ENCODE assay signal across 8 cellular contexts in the genomic region with DNA sequence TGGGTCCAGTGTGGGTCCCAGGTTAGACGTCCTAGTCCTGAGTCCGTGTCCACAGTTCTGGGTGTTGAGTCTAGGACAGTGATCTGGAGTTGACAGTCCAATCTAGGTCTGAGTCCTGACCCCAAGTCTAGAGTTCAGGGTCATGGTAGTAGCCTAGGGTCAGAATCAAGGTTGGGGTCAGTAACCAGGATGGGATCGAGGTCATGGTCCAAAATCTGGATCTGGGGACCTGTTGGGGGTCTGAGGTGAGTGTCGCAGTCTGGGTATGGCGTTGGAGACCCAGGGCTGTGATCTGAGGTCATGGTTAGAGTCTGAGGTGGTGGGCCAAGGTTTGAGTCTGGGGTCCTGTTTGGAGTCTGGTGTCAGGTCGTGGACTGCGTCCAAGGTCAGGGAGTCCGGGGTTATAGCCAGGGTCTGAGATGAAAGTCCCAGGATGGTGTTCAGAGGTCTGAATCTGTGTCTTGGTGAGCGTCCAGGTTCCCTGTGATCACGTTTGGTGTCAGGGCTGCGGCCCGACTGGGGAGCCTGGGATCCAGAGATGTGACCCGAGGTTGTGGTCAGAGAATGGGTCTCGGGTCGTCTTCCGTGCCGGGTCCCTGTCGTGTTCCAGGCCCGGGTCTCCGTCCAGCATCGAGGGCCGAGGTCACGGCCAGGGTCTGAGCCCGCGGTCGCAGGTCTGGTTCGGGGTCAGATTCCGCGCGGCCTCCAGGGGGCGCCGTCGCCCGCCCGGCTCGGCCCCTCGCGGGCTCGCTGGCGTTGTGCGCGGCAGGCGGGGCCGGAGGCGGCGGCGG. TPM values are rescaled to one million over a fixed set of nuclear protein-coding genes. Genes with fewer than 3 reads are reported as not detected.
DNase-seq lines count a peak whose midpoint lies in the region; ATAC-seq and TF ChIP-seq lines count a peak whose summit lies in the region.

No MANE protein-coding gene starts in this region.

- H3K4ac ChIP-seq in neuronal stem cell (ENCODE audit: low read length) = no peak overlapping the region

- H3K4me1 ChIP-seq in Peyer's patch = peaks cover 15 to 62% (median 46%) of the 10 kb centered on the region in 4 donors
- H3K4me1 ChIP-seq in foreskin keratinocyte = peaks cover 35% of the 10 kb centered on the region
- H3K4me1 ChIP-seq in neuronal stem cell (ENCODE audit: control insufficient read depth in 2 of 2, insufficient read depth in 1 of 2, low read depth in 1 of 2, low read length in 2 of 2) = peaks cover 24 to 41% of the 10 kb centered on the region in 2 donors

- peak; percentile 70 to 96 (median 92) for TF ChIP-seq CTCF in Peyer's patch (IDR thresholded peaks at IDR 0.05)
- peak; percentile 87 for TF ChIP-seq CTCF in foreskin keratinocyte (conservative IDR thresholded peaks at IDR 0.05)
- TF ChIP-seq CTCF in type B pancreatic cell (conservative IDR thresholded peaks at IDR 0.05) = peak; percentile 79

- H3K36me3 ChIP-seq in Peyer's patch (peaks cover 0 to 6% (median 0%) of the 10 kb centered on the region in 3 donors), neuronal stem cell (replicated peaks in 1 of 2; ENCODE audit: control insufficient read depth in 2 of 2, insufficient read depth in 2 of 2, low read length in 2 of 2) (peaks cover 7 to 22% of the 10 kb centered on the region in 2 donors)

- no peaks in the 10 kb centered on the region for H3K9me3 Mint-ChIP-seq in type B pancreatic cell

- H4K8ac ChIP-seq in neuronal stem cell (ENCODE audit: low read depth, low read length) = no peak overlapping the region

- H3K9me3 ChIP-seq in Peyer's patch (no peaks in the 10 kb centered on the region), neuronal stem cell (replicated peaks in 1 of 2; ENCODE audit: control insufficient read depth in 2 of 2, insufficient read depth in 1 of 2, low read depth in 1 of 2, low read length in 2 of 2) (no peaks in the 10 kb centered on the region)

- H2AFZ ChIP-seq in neuronal stem cell (ENCODE audit: low read length) = peak overlapping the region; percentile 85

- no peak overlapping the region for H3K4me2 ChIP-seq in neuronal stem cell (ENCODE audit: insufficient read depth, low read length, poor library complexity, severe bottlenecking)

- no peak overlapping the region for H3K14ac ChIP-seq in neuronal stem cell (ENCODE audit: low read length)

- H3K4me3 ChIP-seq in Peyer's patch = peak overlapping the region in 2 of 4 donors; percentile 17 to 36
- peak overlapping the region in 1 of 2 donors; percentile 73 for H3K4me3 ChIP-seq in neuronal stem cell (ENCODE audit: low read length in 2 of 2)

- no peak overlapping the region for H2BK12ac ChIP-seq in neuronal stem cell (ENCODE audit: low read length)

- H2BK5ac ChIP-seq in neuronal stem cell (ENCODE audit: low read length) = no peak overlapping the region

- H3K27me3 ChIP-seq in Peyer's patch = no peaks in the 10 kb centered on the region
- H3K27me3 ChIP-seq in foreskin keratinocyte = no peaks in the 10 kb centered on the region
- peaks cover 0 to 20% (median 0%) of the 10 kb centered on the region in 3 experiments for H3K27me3 ChIP-seq in neuronal stem cell (ENCODE audit: control insufficient read depth in 3 of 3, insufficient read depth in 3 of 3, low read depth in 1 of 3, low read length in 3 of 3)

- TF ChIP-seq POLR2A in Peyer's patch (IDR thresholded peaks at IDR 0.05) = no peak

- no CpG with 5 or more reads among the region's 47 CpGs for whole genome bisulfite sequencing in neuronal stem cell (ENCODE audit: extremely low coverage in 2 of 2, insufficient read length in 2 of 2, insufficient replicate concordance in 1 of 2), 2 donors

- ATAC-seq in HG03342 (IDR thresholded peaks at IDR 0.05; ENCODE audit: unreplicated experiment) (peak; percentile 52), foreskin keratinocyte (no peak)

- no peak overlapping the region for H2BK120ac ChIP-seq in neuronal stem cell (ENCODE audit: low read depth, low read length)

- H3K79me1 ChIP-seq in neuronal stem cell (ENCODE audit: low read depth, low read length) = peaks cover 16% of the 10 kb centered on the region

- H3K27ac ChIP-seq in Peyer's patch = peak overlapping the region; percentile 57 to 99 (median 63)
- no peak overlapping the region for H3K27ac ChIP-seq in foreskin keratinocyte
- no peak overlapping the region for H3K27ac ChIP-seq in neuronal stem cell (replicated peaks; ENCODE audit: low read length)

- no peaks in the 10 kb centered on the region for H3K27me3 Mint-ChIP-seq in type B pancreatic cell

- H2AK5ac ChIP-seq in neuronal stem cell (ENCODE audit: low read depth, low read length) = no peak overlapping the region

- peak overlapping the region; percentile 81 for H3K27ac Mint-ChIP-seq in type B pancreatic cell

- no peak overlapping the region for H4K91ac ChIP-seq in neuronal stem cell (ENCODE audit: low read depth, low read length, poor library complexity)

- H3K23ac ChIP-seq in neuronal stem cell (ENCODE audit: low read depth, low read length, poor library complexity) = no peak overlapping the region

- H3K9ac ChIP-seq in neuronal stem cell (ENCODE audit: low read depth, low read length, poor library complexity) = no peak overlapping the region

- H3K18ac ChIP-seq in neuronal stem cell (ENCODE audit: low read length) = no peak overlapping the region

- H3K36me3 Mint-ChIP-seq in type B pancreatic cell = no peaks in the 10 kb centered on the region

- H3K4me1 Mint-ChIP-seq in type B pancreatic cell (ENCODE audit: unreplicated experiment) = peaks cover 34% of the 10 kb centered on the region

- peak overlapping the region; percentile 83 for H3K4me3 Mint-ChIP-seq in type B pancreatic cell

- H2BK15ac ChIP-seq in neuronal stem cell (ENCODE audit: low read length) = no peak overlapping the region

- DNase-seq in NCI-H187 (lab: John Stamatoyannopoulos, UW) = peak; percentile 17 to 38
- no peak for DNase-seq in NCI-H187 treated with DMSO at 0.1 percent for 48 hours (lab: John Stamatoyannopoulos, UW)
- peak; percentile 74 to 88 (median 87) for DNase-seq in Peyer's patch
- peak; percentile 71 for DNase-seq in activated effector memory CD4-positive, alpha-beta T cell treated with Interleukin-2 at 50 U/mL for 16 hours
- no peak for DNase-seq in foreskin keratinocyte
- DNase-seq in neuronal stem cell (ENCODE audit: low spot score) = peak; percentile 70
- peak; percentile 83 for DNase-seq in type B pancreatic cell (ENCODE audit: extremely low spot score, unreplicated experiment)

RNA-seq across cellular contexts. Expression of a gene that starts 0.4 kb away (rescaled TPM):
- total RNA-seq in Peyer's patch (100 to 1,000 TPM; 103 to 276 (median 163) TPM), foreskin keratinocyte (34.3 and 36.5 TPM in 2 replicates), type B pancreatic cell (ENCODE audit: low replicate concordance) (53.1 and 62.2 TPM in 2 replicates)
- polyA plus RNA-seq in foreskin keratinocyte = 29.2 and 31.4 TPM in 2 replicates
- 33.4 TPM for polyA plus RNA-seq in neuronal stem cell (2013, experiment 1 of 2)
- 33.1 TPM for polyA plus RNA-seq in neuronal stem cell (2013, experiment 2 of 2)

RNA-seq across cellular contexts. Expression of a gene that starts 23.3 kb away (rescaled TPM):
- total RNA-seq in Peyer's patch (10 to 100 TPM; 25.4 to 97.4 (median 41.5) TPM), foreskin keratinocyte (28.8 and 29.2 TPM in 2 replicates), type B pancreatic cell (ENCODE audit: low replicate concordance) (70.5 and 80.9 TPM in 2 replicates)
- polyA plus RNA-seq in foreskin keratinocyte = 25.3 and 26.1 TPM in 2 replicates
- 23.9 TPM for polyA plus RNA-seq in neuronal stem cell (2013, experiment 1 of 2)
- polyA plus RNA-seq in neuronal stem cell (2013, experiment 2 of 2) = 22.5 TPM

RNA-seq across cellular contexts. Expression of a gene that starts 37.5 kb away (rescaled TPM):
- total RNA-seq in Peyer's patch (100 to 1,000 TPM in 2 of 4 donors, 10 to 100 TPM in 2; 55.9 to 128 (median 99.9) TPM), foreskin keratinocyte (27.7 and 31.0 TPM in 2 replicates), type B pancreatic cell (ENCODE audit: low replicate concordance) (32.0 and 40.9 TPM in 2 replicates)
- polyA plus RNA-seq in foreskin keratinocyte = 27.8 and 30.2 TPM in 2 replicates
- polyA plus RNA-seq in neuronal stem cell (2013, experiment 1 of 2) = 28.5 TPM
- polyA plus RNA-seq in neuronal stem cell (2013, experiment 2 of 2) = 34.0 TPM

Comparison
In these comparisons a context has a peak if more than half of its experiments do, and no peak if none do; other contexts are left out.
1. DNase-seq: peak in NCI-H187 (2 of 2), Peyer's patch (3 of 3), activated effector memory CD4-positive, alpha-beta T cell treated with Interleukin-2 at 50 U/mL for 16 hours (single experiment), neuronal stem cell (single experiment) and type B pancreatic cell (single experiment); none in NCI-H187 treated with DMSO at 0.1 percent for 48 hours (single experiment) and foreskin keratinocyte (0 of 2).
2. H3K27ac ChIP-seq: peak in Peyer's patch (4 of 4); none in foreskin keratinocyte (single experiment) and neuronal stem cell (single experiment).
3. Peak in every context shown above with its lines, with median percentiles within 50 percentile points of each other: CTCF ChIP-seq.